Comparison of ENCODE assay signal across 21 cellular contexts in genomic region chr2:148701877-148702276, GRCh38.
"Had no signal": no experiment of that assay in that cellular context is flagged by ENCODE, and none has a peak within 500 bp of the region (broad histone marks: within the 10 kb centered on the region; RNA-seq: fewer than 3 reads in every experiment).

No MANE protein-coding gene starts in this region.

- DNase-seq: effector memory CD8-positive, alpha-beta T cell; left colon; left ventricle myocardium superior; mesenchymal stem cell; midbrain; nucleus accumbens; ovary; right cardiac atrium; stimulated activated CD4-positive, alpha-beta T cell treated with anti-CD3 and anti-CD28 coated beads, Interleukin-2, amount 100 ng/mL, for 48 hours; stimulated activated naive CD8-positive, alpha-beta T cell treated with anti-CD3 and anti-CD28 coated beads, Interleukin-15, Interleukin-2, amounts not matched to agents 100 U/mL and 50 U/mL, for 24 hours; tibial artery; upper lobe of left lung; uterus had no signal

- H3K4me3 ChIP-seq: esophagus muscularis mucosa, gastroesophageal sphincter, hepatocyte, lung, neural progenitor cell, ovary, smooth muscle cell, tibial artery, upper lobe of left lung, uterus had no signal

- H3K4me3 Mint-ChIP-seq: effector memory CD8-positive, alpha-beta T cell; natural killer cell treated with Interleukin-12 subunit alpha and Interleukin-12 subunit beta and Interleukin-15 and Interleukin-18, amount 100 ng/mL, for 72 hours; neural progenitor cell had no signal

- H3K4me1 ChIP-seq: esophagus muscularis mucosa, gastroesophageal sphincter, neural progenitor cell, tibial artery, upper lobe of left lung, uterus had no signal

- ATAC-seq: effector memory CD8-positive, alpha-beta T cell; gastroesophageal sphincter; left colon; left ventricle myocardium superior; right cardiac atrium; stimulated activated naive CD8-positive, alpha-beta T cell treated with anti-CD3 and anti-CD28 coated beads, Interleukin-15, Interleukin-2, amounts not matched to agents 100 U/mL and 50 U/mL, for 24 hours had no signal

- H3K27ac Mint-ChIP-seq: effector memory CD8-positive, alpha-beta T cell; neural progenitor cell had no signal

- H3K27ac ChIP-seq: epithelial cell of prostate, esophagus muscularis mucosa, gastroesophageal sphincter, hepatocyte, neural progenitor cell, ovary, tibial artery, upper lobe of left lung, uterus had no signal

- H3K4me1 Mint-ChIP-seq: neural progenitor cell had no signal

- H3K27me3 ChIP-seq: esophagus muscularis mucosa, gastroesophageal sphincter, hepatocyte, neural progenitor cell, ovary, tibial artery, upper lobe of left lung, uterus had no signal

- H3K4me2 ChIP-seq: hepatocyte, neural progenitor cell, smooth muscle cell had no signal

- H3K36me3 ChIP-seq: ovary, uterus had no signal

- H3K9ac ChIP-seq: neural progenitor cell had no signal

- H2AFZ ChIP-seq: hepatocyte, neural progenitor cell had no signal

- H3K27me3 Mint-ChIP-seq: effector memory CD8-positive, alpha-beta T cell; natural killer cell treated with Interleukin-12 subunit alpha and Interleukin-12 subunit beta and Interleukin-15 and Interleukin-18, amount 100 ng/mL, for 72 hours had no signal
